In the genomic region with DNA sequence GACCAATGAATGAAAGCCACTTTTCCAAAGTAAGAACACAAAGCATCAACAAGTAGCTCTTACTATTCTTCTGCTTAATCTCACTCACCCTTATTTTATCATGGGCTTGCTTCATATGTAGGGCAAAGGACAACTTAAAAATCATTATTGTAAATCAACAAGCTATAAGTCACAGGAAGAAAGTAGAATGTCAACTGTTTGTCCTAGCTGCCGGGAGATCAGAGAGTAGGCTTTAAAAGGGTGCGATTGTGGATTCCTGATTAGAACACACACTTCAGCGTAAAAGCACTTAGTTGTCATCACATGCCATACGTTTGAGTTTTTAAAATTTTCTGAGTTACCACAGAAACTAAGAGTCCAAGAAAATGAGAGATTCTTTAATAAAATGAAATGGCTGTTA, we compare ENCODE assay signal across 1 cellular context.
TF ChIP-seq lines count a peak whose summit lies in the region.

No MANE protein-coding gene starts in this region.

TF ChIP-seq in HepG2, 621 proteins besides CTCF, POLR2A, EP300 and RAD21 (continued from another document and continues in another):
- no peak for TF ChIP-seq ZNF207 (IDR thresholded peaks at IDR 0.05; ENCODE audit: borderline replicate concordance)
- TF ChIP-seq, protein P1, sequence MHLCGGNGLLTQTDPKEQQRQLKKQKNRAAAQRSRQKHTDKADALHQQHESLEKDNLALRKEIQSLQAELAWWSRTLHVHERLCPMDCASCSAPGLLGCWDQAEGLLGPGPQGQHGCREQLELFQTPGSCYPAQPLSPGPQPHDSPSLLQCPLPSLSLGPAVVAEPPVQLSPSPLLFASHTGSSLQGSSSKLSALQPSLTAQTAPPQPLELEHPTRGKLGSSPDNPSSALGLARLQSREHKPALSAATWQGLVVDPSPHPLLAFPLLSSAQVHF (CRISPR knock-in tag; IDR thresholded peaks at IDR 0.05), result no peak
- TF ChIP-seq SIN3B (IDR thresholded peaks at IDR 0.05; ENCODE audit: low read length), result no peak
- TF ChIP-seq NAIF1 (CRISPR knock-in tag; IDR thresholded peaks at IDR 0.05; ENCODE audit: borderline replicate concordance), result peak; percentile 80; the same call in 1 of the 2 replicates
- TF ChIP-seq, protein P2, sequence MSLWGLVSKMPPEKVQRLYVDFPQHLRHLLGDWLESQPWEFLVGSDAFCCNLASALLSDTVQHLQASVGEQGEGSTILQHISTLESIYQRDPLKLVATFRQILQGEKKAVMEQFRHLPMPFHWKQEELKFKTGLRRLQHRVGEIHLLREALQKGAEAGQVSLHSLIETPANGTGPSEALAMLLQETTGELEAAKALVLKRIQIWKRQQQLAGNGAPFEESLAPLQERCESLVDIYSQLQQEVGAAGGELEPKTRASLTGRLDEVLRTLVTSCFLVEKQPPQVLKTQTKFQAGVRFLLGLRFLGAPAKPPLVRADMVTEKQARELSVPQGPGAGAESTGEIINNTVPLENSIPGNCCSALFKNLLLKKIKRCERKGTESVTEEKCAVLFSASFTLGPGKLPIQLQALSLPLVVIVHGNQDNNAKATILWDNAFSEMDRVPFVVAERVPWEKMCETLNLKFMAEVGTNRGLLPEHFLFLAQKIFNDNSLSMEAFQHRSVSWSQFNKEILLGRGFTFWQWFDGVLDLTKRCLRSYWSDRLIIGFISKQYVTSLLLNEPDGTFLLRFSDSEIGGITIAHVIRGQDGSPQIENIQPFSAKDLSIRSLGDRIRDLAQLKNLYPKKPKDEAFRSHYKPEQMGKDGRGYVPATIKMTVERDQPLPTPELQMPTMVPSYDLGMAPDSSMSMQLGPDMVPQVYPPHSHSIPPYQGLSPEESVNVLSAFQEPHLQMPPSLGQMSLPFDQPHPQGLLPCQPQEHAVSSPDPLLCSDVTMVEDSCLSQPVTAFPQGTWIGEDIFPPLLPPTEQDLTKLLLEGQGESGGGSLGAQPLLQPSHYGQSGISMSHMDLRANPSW (CRISPR knock-in tag; IDR thresholded peaks at IDR 0.05; ENCODE audit: borderline replicate concordance), result peak; percentile 88; the same call in 1 of the 2 replicates
- TF ChIP-seq, protein P3, sequence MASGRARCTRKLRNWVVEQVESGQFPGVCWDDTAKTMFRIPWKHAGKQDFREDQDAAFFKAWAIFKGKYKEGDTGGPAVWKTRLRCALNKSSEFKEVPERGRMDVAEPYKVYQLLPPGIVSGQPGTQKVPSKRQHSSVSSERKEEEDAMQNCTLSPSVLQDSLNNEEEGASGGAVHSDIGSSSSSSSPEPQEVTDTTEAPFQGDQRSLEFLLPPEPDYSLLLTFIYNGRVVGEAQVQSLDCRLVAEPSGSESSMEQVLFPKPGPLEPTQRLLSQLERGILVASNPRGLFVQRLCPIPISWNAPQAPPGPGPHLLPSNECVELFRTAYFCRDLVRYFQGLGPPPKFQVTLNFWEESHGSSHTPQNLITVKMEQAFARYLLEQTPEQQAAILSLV (CRISPR knock-in tag; IDR thresholded peaks at IDR 0.05; ENCODE audit: borderline replicate concordance), result no peak
- TF ChIP-seq ZSCAN22 (CRISPR knock-in tag; IDR thresholded peaks at IDR 0.05), result no peak
- TF ChIP-seq POLR2G (IDR thresholded peaks at IDR 0.05; ENCODE audit: low read depth, low read length), result no peak
- TF ChIP-seq TEAD2 (CRISPR knock-in tag; IDR thresholded peaks at IDR 0.05), result no peak
- TF ChIP-seq SP140L (CRISPR knock-in tag; IDR thresholded peaks at IDR 0.05; ENCODE audit: borderline replicate concordance), result no peak
- TF ChIP-seq, protein P4, sequence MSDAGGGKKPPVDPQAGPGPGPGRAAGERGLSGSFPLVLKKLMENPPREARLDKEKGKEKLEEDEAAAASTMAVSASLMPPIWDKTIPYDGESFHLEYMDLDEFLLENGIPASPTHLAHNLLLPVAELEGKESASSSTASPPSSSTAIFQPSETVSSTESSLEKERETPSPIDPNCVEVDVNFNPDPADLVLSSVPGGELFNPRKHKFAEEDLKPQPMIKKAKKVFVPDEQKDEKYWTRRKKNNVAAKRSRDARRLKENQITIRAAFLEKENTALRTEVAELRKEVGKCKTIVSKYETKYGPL (CRISPR knock-in tag; IDR thresholded peaks at IDR 0.05), result no peak
- TF ChIP-seq STAT5B (CRISPR knock-in tag; IDR thresholded peaks at IDR 0.05), result no peak
- peak; percentile 66; the same call in 1 of the 2 replicates for TF ChIP-seq KDM4B (CRISPR knock-in tag; IDR thresholded peaks at IDR 0.05)
- TF ChIP-seq, protein P5, sequence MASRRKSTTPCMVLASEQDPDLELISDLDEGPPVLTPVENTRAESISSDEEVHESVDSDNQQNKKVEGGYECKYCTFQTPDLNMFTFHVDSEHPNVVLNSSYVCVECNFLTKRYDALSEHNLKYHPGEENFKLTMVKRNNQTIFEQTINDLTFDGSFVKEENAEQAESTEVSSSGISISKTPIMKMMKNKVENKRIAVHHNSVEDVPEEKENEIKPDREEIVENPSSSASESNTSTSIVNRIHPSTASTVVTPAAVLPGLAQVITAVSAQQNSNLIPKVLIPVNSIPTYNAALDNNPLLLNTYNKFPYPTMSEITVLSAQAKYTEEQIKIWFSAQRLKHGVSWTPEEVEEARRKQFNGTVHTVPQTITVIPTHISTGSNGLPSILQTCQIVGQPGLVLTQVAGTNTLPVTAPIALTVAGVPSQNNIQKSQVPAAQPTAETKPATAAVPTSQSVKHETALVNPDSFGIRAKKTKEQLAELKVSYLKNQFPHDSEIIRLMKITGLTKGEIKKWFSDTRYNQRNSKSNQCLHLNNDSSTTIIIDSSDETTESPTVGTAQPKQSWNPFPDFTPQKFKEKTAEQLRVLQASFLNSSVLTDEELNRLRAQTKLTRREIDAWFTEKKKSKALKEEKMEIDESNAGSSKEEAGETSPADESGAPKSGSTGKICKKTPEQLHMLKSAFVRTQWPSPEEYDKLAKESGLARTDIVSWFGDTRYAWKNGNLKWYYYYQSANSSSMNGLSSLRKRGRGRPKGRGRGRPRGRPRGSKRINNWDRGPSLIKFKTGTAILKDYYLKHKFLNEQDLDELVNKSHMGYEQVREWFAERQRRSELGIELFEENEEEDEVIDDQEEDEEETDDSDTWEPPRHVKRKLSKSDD (CRISPR knock-in tag; IDR thresholded peaks at IDR 0.05; ENCODE audit: low read depth), result 0 out of 2 replicates have a peak, but pooled peaks have one; percentile 62
- no peak for TF ChIP-seq NFRKB (IDR thresholded peaks at IDR 0.05)
- TF ChIP-seq ZNF530 (CRISPR knock-in tag; IDR thresholded peaks at IDR 0.05; ENCODE audit: low read depth), result no peak
- TF ChIP-seq, protein P6, sequence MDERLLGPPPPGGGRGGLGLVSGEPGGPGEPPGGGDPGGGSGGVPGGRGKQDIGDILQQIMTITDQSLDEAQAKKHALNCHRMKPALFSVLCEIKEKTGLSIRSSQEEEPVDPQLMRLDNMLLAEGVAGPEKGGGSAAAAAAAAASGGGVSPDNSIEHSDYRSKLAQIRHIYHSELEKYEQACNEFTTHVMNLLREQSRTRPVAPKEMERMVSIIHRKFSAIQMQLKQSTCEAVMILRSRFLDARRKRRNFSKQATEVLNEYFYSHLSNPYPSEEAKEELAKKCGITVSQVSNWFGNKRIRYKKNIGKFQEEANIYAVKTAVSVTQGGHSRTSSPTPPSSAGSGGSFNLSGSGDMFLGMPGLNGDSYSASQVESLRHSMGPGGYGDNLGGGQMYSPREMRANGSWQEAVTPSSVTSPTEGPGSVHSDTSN (CRISPR knock-in tag; IDR thresholded peaks at IDR 0.05), result no peak
- TF ChIP-seq, protein P7, sequence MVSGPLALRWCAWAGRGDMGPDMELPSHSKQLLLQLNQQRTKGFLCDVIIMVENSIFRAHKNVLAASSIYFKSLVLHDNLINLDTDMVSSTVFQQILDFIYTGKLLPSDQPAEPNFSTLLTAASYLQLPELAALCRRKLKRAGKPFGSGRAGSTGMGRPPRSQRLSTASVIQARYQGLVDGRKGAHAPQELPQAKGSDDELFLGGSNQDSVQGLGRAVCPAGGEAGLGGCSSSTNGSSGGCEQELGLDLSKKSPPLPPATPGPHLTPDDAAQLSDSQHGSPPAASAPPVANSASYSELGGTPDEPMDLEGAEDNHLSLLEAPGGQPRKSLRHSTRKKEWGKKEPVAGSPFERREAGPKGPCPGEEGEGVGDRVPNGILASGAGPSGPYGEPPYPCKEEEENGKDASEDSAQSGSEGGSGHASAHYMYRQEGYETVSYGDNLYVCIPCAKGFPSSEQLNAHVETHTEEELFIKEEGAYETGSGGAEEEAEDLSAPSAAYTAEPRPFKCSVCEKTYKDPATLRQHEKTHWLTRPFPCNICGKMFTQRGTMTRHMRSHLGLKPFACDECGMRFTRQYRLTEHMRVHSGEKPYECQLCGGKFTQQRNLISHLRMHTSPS (CRISPR knock-in tag; IDR thresholded peaks at IDR 0.05; ENCODE audit: low read depth), result no peak
- TF ChIP-seq KAT7 (CRISPR knock-in tag; IDR thresholded peaks at IDR 0.05; ENCODE audit: borderline replicate concordance), result peak; percentile 81
- TF ChIP-seq SALL2 (CRISPR knock-in tag; IDR thresholded peaks at IDR 0.05), result no peak
- 0 out of 2 replicates have a peak, but pooled peaks have one; percentile 45 for TF ChIP-seq RBFOX2 (IDR thresholded peaks at IDR 0.05; ENCODE audit: low read depth, low read length)
- no peak; the same call in 1 of the 2 replicates for TF ChIP-seq ZNF160 (CRISPR knock-in tag; IDR thresholded peaks at IDR 0.05)
- no peak for TF ChIP-seq ZNF367 (CRISPR knock-in tag; IDR thresholded peaks at IDR 0.05; ENCODE audit: borderline replicate concordance)
- TF ChIP-seq, protein P8, sequence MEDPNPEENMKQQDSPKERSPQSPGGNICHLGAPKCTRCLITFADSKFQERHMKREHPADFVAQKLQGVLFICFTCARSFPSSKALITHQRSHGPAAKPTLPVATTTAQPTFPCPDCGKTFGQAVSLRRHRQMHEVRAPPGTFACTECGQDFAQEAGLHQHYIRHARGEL (CRISPR knock-in tag; IDR thresholded peaks at IDR 0.05), result no peak
- no peak for TF ChIP-seq ZBTB1 (CRISPR knock-in tag; IDR thresholded peaks at IDR 0.05; ENCODE audit: borderline replicate concordance)
- TF ChIP-seq, protein P9, sequence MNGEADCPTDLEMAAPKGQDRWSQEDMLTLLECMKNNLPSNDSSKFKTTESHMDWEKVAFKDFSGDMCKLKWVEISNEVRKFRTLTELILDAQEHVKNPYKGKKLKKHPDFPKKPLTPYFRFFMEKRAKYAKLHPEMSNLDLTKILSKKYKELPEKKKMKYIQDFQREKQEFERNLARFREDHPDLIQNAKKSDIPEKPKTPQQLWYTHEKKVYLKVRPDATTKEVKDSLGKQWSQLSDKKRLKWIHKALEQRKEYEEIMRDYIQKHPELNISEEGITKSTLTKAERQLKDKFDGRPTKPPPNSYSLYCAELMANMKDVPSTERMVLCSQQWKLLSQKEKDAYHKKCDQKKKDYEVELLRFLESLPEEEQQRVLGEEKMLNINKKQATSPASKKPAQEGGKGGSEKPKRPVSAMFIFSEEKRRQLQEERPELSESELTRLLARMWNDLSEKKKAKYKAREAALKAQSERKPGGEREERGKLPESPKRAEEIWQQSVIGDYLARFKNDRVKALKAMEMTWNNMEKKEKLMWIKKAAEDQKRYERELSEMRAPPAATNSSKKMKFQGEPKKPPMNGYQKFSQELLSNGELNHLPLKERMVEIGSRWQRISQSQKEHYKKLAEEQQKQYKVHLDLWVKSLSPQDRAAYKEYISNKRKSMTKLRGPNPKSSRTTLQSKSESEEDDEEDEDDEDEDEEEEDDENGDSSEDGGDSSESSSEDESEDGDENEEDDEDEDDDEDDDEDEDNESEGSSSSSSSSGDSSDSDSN (CRISPR knock-in tag; IDR thresholded peaks at IDR 0.05), result no peak
- TF ChIP-seq, protein P10, sequence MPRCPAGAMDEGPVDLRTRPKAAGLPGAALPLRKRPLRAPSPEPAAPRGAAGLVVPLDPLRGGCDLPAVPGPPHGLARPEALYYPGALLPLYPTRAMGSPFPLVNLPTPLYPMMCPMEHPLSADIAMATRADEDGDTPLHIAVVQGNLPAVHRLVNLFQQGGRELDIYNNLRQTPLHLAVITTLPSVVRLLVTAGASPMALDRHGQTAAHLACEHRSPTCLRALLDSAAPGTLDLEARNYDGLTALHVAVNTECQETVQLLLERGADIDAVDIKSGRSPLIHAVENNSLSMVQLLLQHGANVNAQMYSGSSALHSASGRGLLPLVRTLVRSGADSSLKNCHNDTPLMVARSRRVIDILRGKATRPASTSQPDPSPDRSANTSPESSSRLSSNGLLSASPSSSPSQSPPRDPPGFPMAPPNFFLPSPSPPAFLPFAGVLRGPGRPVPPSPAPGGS (CRISPR knock-in tag; IDR thresholded peaks at IDR 0.05), result no peak
- TF ChIP-seq NR2F6 (IDR thresholded peaks at IDR 0.05), result peak; percentile 88
- peak; percentile 72 for TF ChIP-seq NR2F6 (CRISPR knock-in tag; IDR thresholded peaks at IDR 0.05)
- TF ChIP-seq NFKB2 (CRISPR knock-in tag; IDR thresholded peaks at IDR 0.05; ENCODE audit: borderline replicate concordance), result no peak
- TF ChIP-seq AKAP8 (CRISPR knock-in tag; IDR thresholded peaks at IDR 0.05), result no peak
- no peak; the same call in 1 of the 2 replicates for TF ChIP-seq ZNF878 (CRISPR knock-in tag; IDR thresholded peaks at IDR 0.05)
- peak; percentile 85 for TF ChIP-seq ZNF292 (CRISPR knock-in tag; IDR thresholded peaks at IDR 0.05; ENCODE audit: borderline replicate concordance, low read depth)
- TF ChIP-seq, protein P11, sequence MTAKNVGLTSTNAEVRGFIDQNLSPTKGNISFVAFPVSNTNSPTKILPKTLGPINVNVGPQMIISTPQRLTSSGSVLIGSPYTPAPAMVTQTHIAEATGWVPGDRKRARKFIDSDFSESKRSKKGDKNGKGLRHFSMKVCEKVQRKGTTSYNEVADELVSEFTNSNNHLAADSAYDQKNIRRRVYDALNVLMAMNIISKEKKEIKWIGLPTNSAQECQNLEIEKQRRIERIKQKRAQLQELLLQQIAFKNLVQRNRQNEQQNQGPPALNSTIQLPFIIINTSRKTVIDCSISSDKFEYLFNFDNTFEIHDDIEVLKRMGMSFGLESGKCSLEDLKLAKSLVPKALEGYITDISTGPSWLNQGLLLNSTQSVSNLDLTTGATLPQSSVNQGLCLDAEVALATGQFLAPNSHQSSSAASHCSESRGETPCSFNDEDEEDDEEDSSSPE (CRISPR knock-in tag; IDR thresholded peaks at IDR 0.05), result 0 out of 2 replicates have a peak, but pooled peaks have one; percentile 41
- TF ChIP-seq DNMT1 (CRISPR knock-in tag; IDR thresholded peaks at IDR 0.05), result no peak
- TF ChIP-seq, protein P12, sequence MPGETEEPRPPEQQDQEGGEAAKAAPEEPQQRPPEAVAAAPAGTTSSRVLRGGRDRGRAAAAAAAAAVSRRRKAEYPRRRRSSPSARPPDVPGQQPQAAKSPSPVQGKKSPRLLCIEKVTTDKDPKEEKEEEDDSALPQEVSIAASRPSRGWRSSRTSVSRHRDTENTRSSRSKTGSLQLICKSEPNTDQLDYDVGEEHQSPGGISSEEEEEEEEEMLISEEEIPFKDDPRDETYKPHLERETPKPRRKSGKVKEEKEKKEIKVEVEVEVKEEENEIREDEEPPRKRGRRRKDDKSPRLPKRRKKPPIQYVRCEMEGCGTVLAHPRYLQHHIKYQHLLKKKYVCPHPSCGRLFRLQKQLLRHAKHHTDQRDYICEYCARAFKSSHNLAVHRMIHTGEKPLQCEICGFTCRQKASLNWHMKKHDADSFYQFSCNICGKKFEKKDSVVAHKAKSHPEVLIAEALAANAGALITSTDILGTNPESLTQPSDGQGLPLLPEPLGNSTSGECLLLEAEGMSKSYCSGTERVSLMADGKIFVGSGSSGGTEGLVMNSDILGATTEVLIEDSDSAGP (CRISPR knock-in tag; IDR thresholded peaks at IDR 0.05; ENCODE audit: borderline replicate concordance), result 0 out of 2 replicates have a peak, but pooled peaks have one; percentile 18
- TF ChIP-seq NCOA1 (CRISPR knock-in tag; IDR thresholded peaks at IDR 0.05), result 0 out of 2 replicates have a peak, but pooled peaks have one; percentile 47
- TF ChIP-seq HDAC2 (CRISPR knock-in tag; IDR thresholded peaks at IDR 0.05), result peak; percentile 94
- TF ChIP-seq, protein P13, sequence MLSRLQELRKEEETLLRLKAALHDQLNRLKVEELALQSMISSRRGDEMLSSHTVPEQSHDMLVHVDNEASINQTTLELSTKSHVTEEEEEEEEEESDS (CRISPR knock-in tag; IDR thresholded peaks at IDR 0.05; ENCODE audit: borderline replicate concordance), result no peak
- no peak for TF ChIP-seq ATF7 (IDR thresholded peaks at IDR 0.05)
- TF ChIP-seq ATF7 (CRISPR knock-in tag; IDR thresholded peaks at IDR 0.05), result no peak; the same call in 1 of the 2 replicates
- TF ChIP-seq EED (CRISPR knock-in tag; IDR thresholded peaks at IDR 0.05), result no peak
